In genomic region chr20:47233333-47234188, GRCh38 we compare ENCODE assay signal across 1 cellular context.
A peak's percentile ranks its signal among the peaks of the same experiment; 100 is the strongest.
TF ChIP-seq lines count a peak whose summit lies in the region.

No MANE protein-coding gene starts in this region.

TF ChIP-seq in HepG2, 621 proteins besides CTCF, POLR2A, EP300 and RAD21 (continued from another document and continues in another):
- TF ChIP-seq ZBTB4 (CRISPR knock-in tag; IDR thresholded peaks at IDR 0.05; ENCODE audit: borderline replicate concordance) (no peak; the same call in 1 of the 2 replicates), HIVEP1 (CRISPR knock-in tag; IDR thresholded peaks at IDR 0.05) (no peak), MLX (CRISPR knock-in tag; IDR thresholded peaks at IDR 0.05) (peak; percentile 93), SOX5 (CRISPR knock-in tag; IDR thresholded peaks at IDR 0.05; ENCODE audit: borderline replicate concordance) (peak; percentile 92), NRL (CRISPR knock-in tag; IDR thresholded peaks at IDR 0.05; ENCODE audit: borderline replicate concordance) (no peak), ZNF432 (CRISPR knock-in tag; IDR thresholded peaks at IDR 0.05; ENCODE audit: borderline replicate concordance) (no peak), GABPB1 (CRISPR knock-in tag; IDR thresholded peaks at IDR 0.05) (no peak; the same call in 1 of the 2 replicates), SMARCE1 (IDR thresholded peaks at IDR 0.05; ENCODE audit: borderline replicate concordance) (no peak), ZNF207 (IDR thresholded peaks at IDR 0.05; ENCODE audit: borderline replicate concordance) (no peak), ZNF367 (CRISPR knock-in tag; IDR thresholded peaks at IDR 0.05; ENCODE audit: borderline replicate concordance) (no peak), ZSCAN25 (CRISPR knock-in tag; IDR thresholded peaks at IDR 0.05) (peak; percentile 60; the same call in 1 of the 2 replicates), HMGA1 (CRISPR knock-in tag; conservative IDR thresholded peaks at IDR 0.05) (no peak), ZNF691 (CRISPR knock-in tag; IDR thresholded peaks at IDR 0.05; ENCODE audit: borderline replicate concordance, low read depth) (peak; percentile 56; the same call in 1 of the 2 replicates), ATAD3A (CRISPR knock-in tag; IDR thresholded peaks at IDR 0.05) (no peak), ZNF496 (CRISPR knock-in tag; IDR thresholded peaks at IDR 0.05; ENCODE audit: insufficient replicate concordance) (no peak), SALL2 (CRISPR knock-in tag; IDR thresholded peaks at IDR 0.05) (no peak), ZNF724P (CRISPR knock-in tag; IDR thresholded peaks at IDR 0.05; ENCODE audit: borderline replicate concordance) (0 out of 2 replicates have a peak, but pooled peaks have one; percentile 70), HNF4G (IDR thresholded peaks at IDR 0.05; ENCODE audit: borderline replicate concordance, low read depth, low read length) (peak; percentile 99), HNF4G (CRISPR knock-in tag; IDR thresholded peaks at IDR 0.05; ENCODE audit: borderline replicate concordance, low read depth) (peak; percentile 86; the same call in 1 of the 2 replicates), ZBTB33 (CRISPR knock-in tag; IDR thresholded peaks at IDR 0.05) (peak; percentile 82), RNF2 (conservative IDR thresholded peaks at IDR 0.05; ENCODE audit: low read depth) (peak; percentile 10; the same call in 1 of the 2 replicates), ETV6 (CRISPR knock-in tag; conservative IDR thresholded peaks at IDR 0.05) (no peak), MLLT10 (CRISPR knock-in tag; IDR thresholded peaks at IDR 0.05) (no peak), ZNF816 (CRISPR knock-in tag; IDR thresholded peaks at IDR 0.05; ENCODE audit: borderline replicate concordance) (no peak), ZNF879 (CRISPR knock-in tag; IDR thresholded peaks at IDR 0.05) (no peak; the same call in 1 of the 2 replicates), GPN1 (CRISPR knock-in tag; IDR thresholded peaks at IDR 0.05; ENCODE audit: borderline replicate concordance) (no peak), ZBTB7A (CRISPR knock-in tag; IDR thresholded peaks at IDR 0.05) (0 out of 2 replicates have a peak, but pooled peaks have one; percentile 25), ZNF101 (CRISPR knock-in tag; IDR thresholded peaks at IDR 0.05; ENCODE audit: borderline replicate concordance, low read depth) (no peak), ZMAT3 (CRISPR knock-in tag; conservative IDR thresholded peaks at IDR 0.05) (peak; percentile 78; the same call in 1 of the 2 replicates), FOXA3 (CRISPR knock-in tag; IDR thresholded peaks at IDR 0.05) (peak; percentile 90), RBM39 (IDR thresholded peaks at IDR 0.05; ENCODE audit: low read depth, low read length, poor library complexity, severe bottlenecking) (no peak), HOXA5 (CRISPR knock-in tag; IDR thresholded peaks at IDR 0.05) (peak; percentile 72; the same call in 1 of the 2 replicates), NFATC3 (CRISPR knock-in tag; IDR thresholded peaks at IDR 0.05) (no peak)
- TF ChIP-seq, protein P1, sequence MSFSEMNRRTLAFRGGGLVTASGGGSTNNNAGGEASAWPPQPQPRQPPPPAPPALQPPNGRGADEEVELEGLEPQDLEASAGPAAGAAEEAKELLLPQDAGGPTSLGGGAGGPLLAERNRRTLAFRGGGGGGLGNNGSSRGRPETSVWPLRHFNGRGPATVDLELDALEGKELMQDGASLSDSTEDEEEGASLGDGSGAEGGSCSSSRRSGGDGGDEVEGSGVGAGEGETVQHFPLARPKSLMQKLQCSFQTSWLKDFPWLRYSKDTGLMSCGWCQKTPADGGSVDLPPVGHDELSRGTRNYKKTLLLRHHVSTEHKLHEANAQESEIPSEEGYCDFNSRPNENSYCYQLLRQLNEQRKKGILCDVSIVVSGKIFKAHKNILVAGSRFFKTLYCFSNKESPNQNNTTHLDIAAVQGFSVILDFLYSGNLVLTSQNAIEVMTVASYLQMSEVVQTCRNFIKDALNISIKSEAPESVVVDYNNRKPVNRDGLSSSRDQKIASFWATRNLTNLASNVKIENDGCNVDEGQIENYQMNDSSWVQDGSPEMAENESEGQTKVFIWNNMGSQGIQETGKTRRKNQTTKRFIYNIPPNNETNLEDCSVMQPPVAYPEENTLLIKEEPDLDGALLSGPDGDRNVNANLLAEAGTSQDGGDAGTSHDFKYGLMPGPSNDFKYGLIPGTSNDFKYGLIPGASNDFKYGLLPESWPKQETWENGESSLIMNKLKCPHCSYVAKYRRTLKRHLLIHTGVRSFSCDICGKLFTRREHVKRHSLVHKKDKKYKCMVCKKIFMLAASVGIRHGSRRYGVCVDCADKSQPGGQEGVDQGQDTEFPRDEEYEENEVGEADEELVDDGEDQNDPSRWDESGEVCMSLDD (CRISPR knock-in tag; IDR thresholded peaks at IDR 0.05; ENCODE audit: borderline replicate concordance), result no peak
- TF ChIP-seq, protein P2, sequence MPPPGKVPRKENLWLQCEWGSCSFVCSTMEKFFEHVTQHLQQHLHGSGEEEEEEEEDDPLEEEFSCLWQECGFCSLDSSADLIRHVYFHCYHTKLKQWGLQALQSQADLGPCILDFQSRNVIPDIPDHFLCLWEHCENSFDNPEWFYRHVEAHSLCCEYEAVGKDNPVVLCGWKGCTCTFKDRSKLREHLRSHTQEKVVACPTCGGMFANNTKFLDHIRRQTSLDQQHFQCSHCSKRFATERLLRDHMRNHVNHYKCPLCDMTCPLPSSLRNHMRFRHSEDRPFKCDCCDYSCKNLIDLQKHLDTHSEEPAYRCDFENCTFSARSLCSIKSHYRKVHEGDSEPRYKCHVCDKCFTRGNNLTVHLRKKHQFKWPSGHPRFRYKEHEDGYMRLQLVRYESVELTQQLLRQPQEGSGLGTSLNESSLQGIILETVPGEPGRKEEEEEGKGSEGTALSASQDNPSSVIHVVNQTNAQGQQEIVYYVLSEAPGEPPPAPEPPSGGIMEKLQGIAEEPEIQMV (CRISPR knock-in tag; IDR thresholded peaks at IDR 0.05; ENCODE audit: low read depth), result 0 out of 2 replicates have a peak, but pooled peaks have one; percentile 8
- TF ChIP-seq, protein P3, sequence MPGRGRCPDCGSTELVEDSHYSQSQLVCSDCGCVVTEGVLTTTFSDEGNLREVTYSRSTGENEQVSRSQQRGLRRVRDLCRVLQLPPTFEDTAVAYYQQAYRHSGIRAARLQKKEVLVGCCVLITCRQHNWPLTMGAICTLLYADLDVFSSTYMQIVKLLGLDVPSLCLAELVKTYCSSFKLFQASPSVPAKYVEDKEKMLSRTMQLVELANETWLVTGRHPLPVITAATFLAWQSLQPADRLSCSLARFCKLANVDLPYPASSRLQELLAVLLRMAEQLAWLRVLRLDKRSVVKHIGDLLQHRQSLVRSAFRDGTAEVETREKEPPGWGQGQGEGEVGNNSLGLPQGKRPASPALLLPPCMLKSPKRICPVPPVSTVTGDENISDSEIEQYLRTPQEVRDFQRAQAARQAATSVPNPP (CRISPR knock-in tag; IDR thresholded peaks at IDR 0.05), result no peak
- TF ChIP-seq, protein P4, sequence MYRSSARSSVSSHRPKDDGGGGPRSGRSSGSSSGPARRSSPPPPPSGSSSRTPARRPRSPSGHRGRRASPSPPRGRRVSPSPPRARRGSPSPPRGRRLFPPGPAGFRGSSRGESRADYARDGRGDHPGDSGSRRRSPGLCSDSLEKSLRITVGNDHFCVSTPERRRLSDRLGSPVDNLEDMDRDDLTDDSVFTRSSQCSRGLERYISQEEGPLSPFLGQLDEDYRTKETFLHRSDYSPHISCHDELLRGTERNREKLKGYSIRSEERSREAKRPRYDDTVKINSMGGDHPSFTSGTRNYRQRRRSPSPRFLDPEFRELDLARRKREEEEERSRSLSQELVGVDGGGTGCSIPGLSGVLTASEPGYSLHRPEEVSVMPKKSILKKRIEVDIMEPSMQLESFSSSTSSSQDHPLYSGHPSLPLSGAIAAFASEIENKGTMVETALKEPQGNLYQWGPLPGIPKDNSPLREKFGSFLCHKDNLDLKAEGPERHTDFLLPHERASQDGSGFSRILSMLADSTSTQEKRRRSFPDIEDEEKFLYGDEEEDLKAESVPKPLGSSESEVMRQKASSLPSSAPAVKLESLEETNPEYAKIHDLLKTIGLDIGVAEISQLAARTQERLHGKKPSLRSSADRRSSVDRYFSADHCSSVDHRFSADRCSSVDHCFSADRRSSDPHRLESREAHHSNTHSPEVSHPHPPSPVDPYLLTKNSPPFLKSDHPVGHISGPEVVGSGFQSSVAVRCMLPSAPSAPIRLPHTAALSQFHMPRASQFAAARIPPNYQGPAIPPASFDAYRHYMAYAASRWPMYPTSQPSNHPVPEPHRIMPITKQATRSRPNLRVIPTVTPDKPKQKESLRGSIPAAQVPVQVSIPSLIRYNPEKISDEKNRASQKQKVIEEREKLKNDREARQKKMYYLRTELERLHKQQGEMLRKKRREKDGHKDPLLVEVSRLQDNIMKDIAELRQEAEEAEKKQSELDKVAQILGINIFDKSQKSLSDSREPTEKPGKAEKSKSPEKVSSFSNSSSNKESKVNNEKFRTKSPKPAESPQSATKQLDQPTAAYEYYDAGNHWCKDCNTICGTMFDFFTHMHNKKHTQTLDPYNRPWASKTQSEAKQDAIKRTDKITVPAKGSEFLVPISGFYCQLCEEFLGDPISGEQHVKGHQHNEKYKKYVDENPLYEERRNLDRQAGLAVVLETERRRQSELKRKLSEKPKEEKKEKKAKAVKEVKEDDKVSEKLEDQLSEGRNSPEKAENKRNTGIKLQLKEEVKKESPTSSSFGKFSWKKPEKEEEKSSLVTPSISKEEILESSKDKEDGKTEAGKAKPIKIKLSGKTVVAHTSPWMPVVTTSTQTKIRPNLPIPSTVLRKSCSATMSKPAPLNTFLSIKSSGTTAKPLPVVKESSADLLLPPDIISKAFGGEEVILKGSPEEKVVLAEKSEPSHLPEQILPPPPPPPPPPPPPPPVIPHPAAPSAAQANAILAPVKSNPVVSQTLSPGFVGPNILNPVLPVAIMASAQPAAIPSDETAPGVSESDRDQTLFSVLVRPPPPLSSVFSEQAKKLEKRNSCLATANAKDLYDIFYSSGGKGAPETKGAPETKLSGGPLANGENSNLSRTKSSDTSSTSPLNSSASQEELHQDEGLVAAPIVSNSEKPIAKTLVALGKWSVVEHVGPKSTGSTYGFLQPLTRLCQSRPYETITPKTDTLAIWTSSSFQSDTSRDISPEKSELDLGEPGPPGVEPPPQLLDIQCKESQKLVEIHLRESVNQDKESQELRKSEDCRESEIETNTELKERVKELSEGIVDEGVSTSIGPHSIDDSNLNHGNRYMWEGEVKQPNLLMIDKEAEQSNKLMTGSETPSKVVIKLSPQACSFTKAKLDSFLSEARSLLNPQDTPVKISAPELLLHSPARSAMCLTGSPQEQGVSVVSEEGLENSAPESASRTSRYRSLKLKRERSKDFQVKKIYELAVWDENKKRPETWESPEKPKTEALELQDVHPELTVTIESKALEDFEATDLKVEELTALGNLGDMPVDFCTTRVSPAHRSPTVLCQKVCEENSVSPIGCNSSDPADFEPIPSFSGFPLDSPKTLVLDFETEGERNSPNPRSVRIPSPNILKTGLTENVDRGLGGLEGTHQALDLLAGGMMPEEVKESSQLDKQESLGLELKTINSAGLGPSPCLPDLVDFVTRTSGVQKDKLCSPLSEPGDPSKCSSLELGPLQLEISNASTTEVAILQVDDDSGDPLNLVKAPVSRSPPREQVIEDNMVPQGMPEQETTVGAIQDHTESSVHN (CRISPR knock-in tag; IDR thresholded peaks at IDR 0.05), result no peak
